In genomic region chr2:209940923-209941322, GRCh38 we compare ENCODE assay signal across 25 cellular contexts.
"Had no signal": no experiment of that assay in that cellular context is flagged by ENCODE, and none has a peak within 500 bp of the region (broad histone marks: within the 10 kb centered on the region; RNA-seq: fewer than 3 reads in every experiment).

No MANE protein-coding gene starts in this region.

- ATAC-seq: foreskin keratinocyte; gastroesophageal sphincter; heart left ventricle; left cardiac atrium; left ventricle myocardium superior; naive thymus-derived CD8-positive, alpha-beta T cell; psoas muscle; right cardiac atrium; stimulated activated memory B cell treated with anti-CD40 and anti-IgM and Interleukin-4, amounts not matched to agents 10 μg/mL and 1 μg/mL and 100 μg/mL, for 72 hours; stimulated activated naive CD8-positive, alpha-beta T cell treated with anti-CD3 and anti-CD28 coated beads, Interleukin-15, Interleukin-2, amounts not matched to agents 100 U/mL and 50 U/mL, for 24 hours had no signal

- H3K36me3 ChIP-seq: gastroesophageal sphincter, heart left ventricle, ovary, sigmoid colon, suprapubic skin, transverse colon had no signal

- H3K9me3 ChIP-seq: gastroesophageal sphincter, heart left ventricle, ovary, psoas muscle, sigmoid colon, suprapubic skin, transverse colon had no signal

- H3K27ac ChIP-seq: foreskin keratinocyte, heart left ventricle, ovary, psoas muscle, sigmoid colon, suprapubic skin, transverse colon had no signal

- H3K9me3 Mint-ChIP-seq: nephron progenitor cell; stimulated activated memory B cell treated with anti-CD40 and anti-IgM and Interleukin-4, amounts not matched to agents 10 μg/mL and 1 μg/mL and 100 μg/mL, for 72 hours had no signal

- H3K4me3 ChIP-seq: gastroesophageal sphincter, heart left ventricle, ovary, psoas muscle, sigmoid colon, suprapubic skin, transverse colon had no signal

- FAIRE-seq: islet of Langerhans had no signal

- H3K4me1 ChIP-seq: heart left ventricle, psoas muscle, transverse colon had no signal

- H3K4me3 Mint-ChIP-seq: naive thymus-derived CD8-positive, alpha-beta T cell; nephron progenitor cell; stimulated activated memory B cell treated with anti-CD40 and anti-IgM and Interleukin-4, amounts not matched to agents 10 μg/mL and 1 μg/mL and 100 μg/mL, for 72 hours had no signal

- H3K27me3 ChIP-seq: foreskin keratinocyte, gastroesophageal sphincter, heart left ventricle, ovary, sigmoid colon, suprapubic skin, transverse colon had no signal

- DNase-seq: caudate nucleus; cerebellar nuclear complex; cortex of kidney; effector CD4-positive, alpha-beta T cell; foreskin keratinocyte; heart left ventricle; hippocampal formation; left cardiac atrium; left ventricle myocardium superior; mesendoderm; naive thymus-derived CD8-positive, alpha-beta T cell; nephron progenitor cell; occipital lobe; posterior cingulate gyrus; psoas muscle; right cardiac atrium; sigmoid colon; stimulated activated CD4-positive, alpha-beta T cell treated with anti-CD3 and anti-CD28 coated beads, Interleukin-4, amount 100 ng/mL, for 4 hours; stimulated activated naive CD8-positive, alpha-beta T cell treated with anti-CD3 and anti-CD28 coated beads, Interleukin-15, Interleukin-2, amounts not matched to agents 100 U/mL and 50 U/mL, for 24 hours; transverse colon had no signal

- H3K27ac Mint-ChIP-seq: naive thymus-derived CD8-positive, alpha-beta T cell; nephron progenitor cell; stimulated activated memory B cell treated with anti-CD40 and anti-IgM and Interleukin-4, amounts not matched to agents 10 μg/mL and 1 μg/mL and 100 μg/mL, for 72 hours had no signal

- H3K36me3 Mint-ChIP-seq: stimulated activated memory B cell treated with anti-CD40 and anti-IgM and Interleukin-4, amounts not matched to agents 10 μg/mL and 1 μg/mL and 100 μg/mL, for 72 hours had no signal

- H3K4me1 Mint-ChIP-seq: naive thymus-derived CD8-positive, alpha-beta T cell; nephron progenitor cell; stimulated activated memory B cell treated with anti-CD40 and anti-IgM and Interleukin-4, amounts not matched to agents 10 μg/mL and 1 μg/mL and 100 μg/mL, for 72 hours had no signal
